In the genomic region with DNA sequence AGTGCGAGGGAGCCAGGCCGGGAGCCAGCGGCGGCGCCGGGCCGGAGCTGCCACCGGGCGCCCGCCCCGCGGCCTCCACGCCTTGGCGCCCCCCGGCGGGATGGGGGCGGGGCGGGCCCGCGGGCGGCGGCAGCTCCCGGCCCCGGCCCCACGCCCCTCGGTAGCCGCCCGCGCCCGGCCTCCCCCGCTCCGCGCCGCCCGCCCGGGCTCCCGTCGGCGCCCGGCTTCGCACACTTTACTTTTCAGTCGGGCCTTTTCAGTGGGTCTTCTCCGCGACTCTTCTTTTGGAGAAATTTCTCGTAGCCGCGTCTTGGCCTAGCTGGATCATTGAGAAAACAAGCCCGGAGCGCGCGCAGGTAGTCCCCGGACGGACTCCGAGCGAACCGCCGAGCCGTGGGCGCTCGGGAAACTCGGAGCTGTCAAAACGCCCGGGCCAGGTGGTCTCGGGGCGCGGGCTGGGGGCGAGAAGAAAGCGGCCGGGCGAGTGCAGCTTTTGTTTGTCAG, we compare ENCODE assay signal across 17 cellular contexts. TPM values are rescaled to one million over a fixed set of nuclear protein-coding genes. Genes with fewer than 3 reads are reported as not detected.
A peak's percentile ranks its signal among the peaks of the same experiment; 100 is the strongest.
DNase-seq lines count a peak whose midpoint lies in the region; ATAC-seq and TF ChIP-seq lines count a peak whose summit lies in the region.
"Not testable (repeated sequence)": the region's sequence is repeated elsewhere in the genome, so short reads cannot be mapped to it uniquely, and the experiment has no call there.
"Had no signal": no experiment of that assay in that cellular context is flagged by ENCODE, and none has a peak within 500 bp of the region (broad histone marks: within the 10 kb centered on the region; RNA-seq: fewer than 3 reads in every experiment).

No MANE protein-coding gene starts in this region.

- peaks cover 7 to 22% (median 17%) of the 10 kb centered on the region in 3 donors for H3K4me1 Mint-ChIP-seq in T-cell
- H3K4me1 Mint-ChIP-seq in activated T-helper 17 cell treated with anti-CD3 and anti-CD28 coated beads, Interleukin-2, amount 50 U/mL, for 72 hours; dendritic cell treated with granulocyte-macrophage colony-stimulating factor and Interleukin-4, amounts not matched to agents 40 ng/mL and 50 ng/mL, for 4 days (ENCODE audit: low read depth): not testable (repeated sequence)
- peaks cover 0 to 20% (median 11%) of the 10 kb centered on the region in 7 donors for H3K4me1 Mint-ChIP-seq in naive thymus-derived CD4-positive, alpha-beta T cell
- peaks cover 14% of the 10 kb centered on the region for H3K4me1 Mint-ChIP-seq in stimulated activated naive CD8-positive, alpha-beta T cell treated with anti-CD3 and anti-CD28 coated beads, Interleukin-15, Interleukin-2, amounts not matched to agents 100 ng/mL and 50 ng/mL, for 24 hours (ENCODE audit: low read depth)

- peak overlapping the region; percentile 41 to 57 for H3K4me3 ChIP-seq in right atrium auricular region
- H3K4me3 ChIP-seq in naive thymus-derived CD4-positive, alpha-beta T cell (ENCODE audit: low read length), result not testable (repeated sequence)

- H3K27ac ChIP-seq in right atrium auricular region, result peak overlapping the region; percentile 63 to 64
- H3K27ac ChIP-seq in naive thymus-derived CD4-positive, alpha-beta T cell (ENCODE audit: low read depth, low read length), result not testable (repeated sequence)

- not testable (repeated sequence) for H3K9me3 Mint-ChIP-seq in T-cell; activated T-helper 17 cell treated with anti-CD3 and anti-CD28 coated beads, Interleukin-2, amount 50 U/mL, for 72 hours; dendritic cell treated with granulocyte-macrophage colony-stimulating factor and Interleukin-4, amounts not matched to agents 40 ng/mL and 50 ng/mL, for 4 days; naive thymus-derived CD4-positive, alpha-beta T cell; stimulated activated naive CD8-positive, alpha-beta T cell treated with anti-CD3 and anti-CD28 coated beads, Interleukin-15, Interleukin-2, amounts not matched to agents 100 ng/mL and 50 ng/mL, for 24 hours

- H3K27me3 ChIP-seq in right atrium auricular region; naive thymus-derived CD4-positive, alpha-beta T cell (ENCODE audit: control insufficient read depth in 2 of 2, insufficient read depth in 2 of 2, low read length in 2 of 2): not testable (repeated sequence)

- H3K36me3 Mint-ChIP-seq in T-cell; activated T-helper 17 cell treated with anti-CD3 and anti-CD28 coated beads, Interleukin-2, amount 50 U/mL, for 72 hours (ENCODE audit: low read depth); dendritic cell treated with granulocyte-macrophage colony-stimulating factor and Interleukin-4, amounts not matched to agents 40 ng/mL and 50 ng/mL, for 4 days (ENCODE audit: low read depth); naive thymus-derived CD4-positive, alpha-beta T cell; stimulated activated naive CD8-positive, alpha-beta T cell treated with anti-CD3 and anti-CD28 coated beads, Interleukin-15, Interleukin-2, amounts not matched to agents 100 ng/mL and 50 ng/mL, for 24 hours (ENCODE audit: low read depth): not testable (repeated sequence)

- H3K4me3 Mint-ChIP-seq in T-cell, result peak overlapping the region; percentile 41 to 73 (median 70)
- peak overlapping the region; percentile 29 for H3K4me3 Mint-ChIP-seq in activated T-helper 17 cell treated with anti-CD3 and anti-CD28 coated beads, Interleukin-2, amount 50 U/mL, for 72 hours
- H3K4me3 Mint-ChIP-seq in dendritic cell treated with granulocyte-macrophage colony-stimulating factor and Interleukin-4, amounts not matched to agents 40 ng/mL and 50 ng/mL, for 4 days, result peak overlapping the region; percentile 86
- peak overlapping the region; percentile 14 to 85 (median 72) for H3K4me3 Mint-ChIP-seq in naive thymus-derived CD4-positive, alpha-beta T cell
- H3K4me3 Mint-ChIP-seq in stimulated activated naive CD8-positive, alpha-beta T cell treated with anti-CD3 and anti-CD28 coated beads, Interleukin-15, Interleukin-2, amounts not matched to agents 100 ng/mL and 50 ng/mL, for 24 hours, result peak overlapping the region; percentile 77

- peak in 2 of 4 experiments; percentile 15 to 31 for ATAC-seq in T-cell (replicated peaks in 1 of 4)
- ATAC-seq in activated T-helper 17 cell treated with anti-CD3 and anti-CD28 coated beads, Interleukin-2, amount 50 U/mL, for 72 hours (replicated peaks); naive thymus-derived CD4-positive, alpha-beta T cell: not testable (repeated sequence)

- not testable (repeated sequence) for H3K9me3 ChIP-seq in right atrium auricular region; naive thymus-derived CD4-positive, alpha-beta T cell (ENCODE audit: control insufficient read depth in 2 of 3, low read length in 3 of 3)

- CTCF ChIA-PET in T-cell (lab: Charles Lee); naive thymus-derived CD4-positive, alpha-beta T cell (lab: Charles Lee): not testable (repeated sequence)

- H3K4me1 ChIP-seq in right atrium auricular region; naive thymus-derived CD4-positive, alpha-beta T cell (ENCODE audit: control insufficient read depth in 2 of 2, insufficient read depth in 2 of 2, low read length in 2 of 2): not testable (repeated sequence)

- POLR2A ChIA-PET in T-cell (lab: Charles Lee); naive thymus-derived CD4-positive, alpha-beta T cell (lab: Charles Lee): not testable (repeated sequence)

- TF ChIP-seq CTCF in right atrium auricular region (IDR thresholded peaks at IDR 0.05), result not testable (repeated sequence)

- intact Hi-C loops in dendritic cell treated with granulocyte-macrophage colony-stimulating factor and Interleukin-4, amounts not matched to agents 40 ng/mL and 50 ng/mL, for 4 days (cut with micrococcal nuclease); naive thymus-derived CD4-positive, alpha-beta T cell (cut with micrococcal nuclease): not testable (repeated sequence)

- H3K27ac Mint-ChIP-seq in T-cell, result peak overlapping the region in 1 of 2 donors; percentile 85
- not testable (repeated sequence) for H3K27ac Mint-ChIP-seq in activated T-helper 17 cell treated with anti-CD3 and anti-CD28 coated beads, Interleukin-2, amount 50 U/mL, for 72 hours; naive thymus-derived CD4-positive, alpha-beta T cell; stimulated activated naive CD8-positive, alpha-beta T cell treated with anti-CD3 and anti-CD28 coated beads, Interleukin-15, Interleukin-2, amounts not matched to agents 100 ng/mL and 50 ng/mL, for 24 hours
- H3K27ac Mint-ChIP-seq in dendritic cell treated with granulocyte-macrophage colony-stimulating factor and Interleukin-4, amounts not matched to agents 40 ng/mL and 50 ng/mL, for 4 days, result peak overlapping the region; percentile 73

- DNase-seq in D341Med (ENCODE audit: low spot score), result peak; percentile 63
- DNase-seq in T-cell; right atrium auricular region (ENCODE audit: low spot score): not testable (repeated sequence)
- DNase-seq in naive thymus-derived CD4-positive, alpha-beta T cell, result peak in 1 of 9 donors; percentile 8

- not testable (repeated sequence) for H3K36me3 ChIP-seq in right atrium auricular region; naive thymus-derived CD4-positive, alpha-beta T cell (ENCODE audit: control insufficient read depth in 2 of 3, insufficient read depth in 3 of 3, low read length in 3 of 3)

- H3K27me3 Mint-ChIP-seq in T-cell, result peaks cover 28 to 50% of the 10 kb centered on the region in 2 donors
- H3K27me3 Mint-ChIP-seq in activated T-helper 17 cell treated with anti-CD3 and anti-CD28 coated beads, Interleukin-2, amount 50 U/mL, for 72 hours, result peaks cover 28% of the 10 kb centered on the region
- H3K27me3 Mint-ChIP-seq in dendritic cell treated with granulocyte-macrophage colony-stimulating factor and Interleukin-4, amounts not matched to agents 40 ng/mL and 50 ng/mL, for 4 days, result peaks cover 70% of the 10 kb centered on the region
- H3K27me3 Mint-ChIP-seq in naive thymus-derived CD4-positive, alpha-beta T cell, result peaks cover 13 to 54% (median 44%) of the 10 kb centered on the region in 5 donors
- H3K27me3 Mint-ChIP-seq in stimulated activated naive CD8-positive, alpha-beta T cell treated with anti-CD3 and anti-CD28 coated beads, Interleukin-15, Interleukin-2, amounts not matched to agents 100 ng/mL and 50 ng/mL, for 24 hours, result peaks cover 48% of the 10 kb centered on the region

RNA-seq across cellular contexts. Expression of a gene that starts 9.7 kb away (rescaled TPM):
- total RNA-seq in T-cell, result not detected
- total RNA-seq in activated T-helper 17 cell treated with anti-CD3 and anti-CD28 coated beads, Interleukin-2, amount 50 U/mL, for 72 hours, result not detected
- not detected for total RNA-seq in right atrium auricular region
- total RNA-seq in naive thymus-derived CD4-positive, alpha-beta T cell, result not detected
- not detected for polyA plus RNA-seq in naive thymus-derived CD4-positive, alpha-beta T cell
- total RNA-seq: activated CD4-positive, alpha-beta T cell treated with anti-CD3 and anti-CD28 coated beads, Interleukin-2, amount 10 ng/mL, durations not matched to agents 7 days and 5 days; endothelial cell of umbilical vein; glomerular endothelial cell; GM12878; liver; natural killer cell treated with Interleukin-12 subunit alpha and Interleukin-12 subunit beta and Interleukin-15 and Interleukin-18, amount 100 ng/mL, for 72 hours; OCI-LY7; Right ventricle myocardium inferior; thyroid gland had no signal
- polyA plus RNA-seq: endothelial cell of umbilical vein, GM12878, IgD-negative memory B cell, liver had no signal

Comparison
In these comparisons a context has a peak if more than half of its experiments do, and no peak if none do; other contexts are left out.
1. H3K4me3 Mint-ChIP-seq: peak in every context shown above with its lines; median percentile 86 in dendritic cell treated with granulocyte-macrophage colony-stimulating factor and Interleukin-4, amounts not matched to agents 40 ng/mL and 50 ng/mL, for 4 days; 77 in stimulated activated naive CD8-positive, alpha-beta T cell treated with anti-CD3 and anti-CD28 coated beads, Interleukin-15, Interleukin-2, amounts not matched to agents 100 ng/mL and 50 ng/mL, for 24 hours; 72 in naive thymus-derived CD4-positive, alpha-beta T cell; 70 in T-cell; 29 in activated T-helper 17 cell treated with anti-CD3 and anti-CD28 coated beads, Interleukin-2, amount 50 U/mL, for 72 hours.